In the genomic region with DNA sequence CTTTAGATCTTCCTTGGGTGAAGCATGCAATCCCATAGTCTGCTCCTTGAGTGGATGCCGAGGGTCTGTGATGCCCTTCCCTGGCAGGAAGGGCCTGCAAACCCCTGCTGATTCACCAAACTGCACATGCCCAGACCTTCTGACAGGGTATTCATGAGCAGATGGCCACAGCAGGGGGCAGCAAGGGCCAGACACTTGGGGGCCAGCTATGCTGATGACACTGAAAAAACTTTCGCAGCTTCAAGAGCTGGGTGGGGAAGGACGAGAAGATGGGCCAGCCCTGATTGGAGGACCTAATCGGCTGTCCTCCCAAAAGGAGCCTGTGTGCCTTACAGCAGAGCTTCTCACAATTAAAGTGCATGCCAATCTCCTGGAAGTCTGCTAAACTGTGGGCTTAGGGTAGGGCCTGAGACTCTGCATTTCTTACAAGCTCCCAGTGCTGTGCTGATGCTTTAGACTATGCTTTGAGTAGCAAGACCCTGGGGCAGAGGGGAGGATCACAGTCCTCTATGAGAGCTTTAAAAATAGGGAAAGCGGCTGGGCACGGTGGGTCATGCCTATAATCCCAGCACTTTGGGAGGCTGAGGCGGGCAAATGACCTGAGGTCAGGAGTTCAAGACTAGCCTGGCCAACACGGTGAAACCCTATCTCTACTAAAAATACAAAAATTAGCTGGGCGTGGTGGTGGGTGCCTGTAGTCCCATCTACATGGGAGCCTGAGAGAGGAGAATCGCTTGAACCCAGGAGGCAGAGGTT, we compare ENCODE assay signal across 20 cellular contexts. TPM values are rescaled to one million over a fixed set of nuclear protein-coding genes. Genes with fewer than 3 reads are reported as not detected.
DNase-seq lines count a peak whose midpoint lies in the region; ATAC-seq, FAIRE-seq and TF ChIP-seq lines count a peak whose summit lies in the region.
"Had no signal": no experiment of that assay in that cellular context is flagged by ENCODE, and none has a peak within 500 bp of the region (broad histone marks: within the 10 kb centered on the region; RNA-seq: fewer than 3 reads in every experiment).

No MANE protein-coding gene starts in this region.

- H3K36me3 Mint-ChIP-seq in activated T-cell treated with anti-CD3 and anti-CD28 coated beads, Interleukin-2, amount 50 U/mL, for 24 hours (ENCODE audit: low read depth) = no peaks in the 10 kb centered on the region
- H3K36me3 Mint-ChIP-seq: mesothelial cell of epicardium had no signal

- no peak for DNase-seq in activated T-cell treated with anti-CD3 and anti-CD28 coated beads, Interleukin-2, amount 50 U/mL, for 24 hours
- no peak for DNase-seq in activated T-cell treated with anti-CD3 and anti-CD28 coated beads, Interleukin-2, amount 50 U/mL, for 48 hours
- DNase-seq in NB4 (ENCODE audit: low read depth) = peak; percentile 15
- DNase-seq in choroid plexus epithelial cell (ENCODE audit: low read depth) = peak; percentile 9
- DNase-seq in urothelium cell line (ENCODE audit: low spot score) = no peak
- no peak for DNase-seq in activated effector memory CD4-positive, alpha-beta T cell treated with Interleukin-2 at 50 U/mL for 16 hours
- no peak for DNase-seq in omental fat pad (ENCODE audit: low spot score)
- DNase-seq in activated T-cell treated with anti-CD3 and anti-CD28 coated beads for 4 hours = no peak
- DNase-seq: activated CD8-positive, alpha-beta memory T cell treated with anti-CD3 and anti-CD28 coated beads for 24 hours; amniotic stem cell; CD4-positive, alpha-beta memory T cell; left cardiac atrium; NCI-H2029; NCI-H748 treated with DMSO at 0.1 percent for 48 hours; Peyer's patch; stimulated activated naive CD4-positive, alpha-beta T cell treated with Interleukin-2 at 50 U/mL for 16 hours; upper lobe of left lung had no signal

- peak; percentile 44 for FAIRE-seq in urothelium cell line (lab: Jason Lieb, UNC)

- TF ChIP-seq CTCF in NB4 (IDR thresholded peaks at IDR 0.05; ENCODE audit: low read depth, low read length) = no peak
- no peak for TF ChIP-seq CTCF in choroid plexus epithelial cell (conservative IDR thresholded peaks at IDR 0.05; ENCODE audit: low read depth, low read length)
- TF ChIP-seq CTCF in omental fat pad (IDR thresholded peaks at IDR 0.05) = no peak

- no peak overlapping the region for H3K4me3 Mint-ChIP-seq in activated T-cell treated with anti-CD3 and anti-CD28 coated beads, Interleukin-2, amount 50 U/mL, for 24 hours
- H3K4me3 Mint-ChIP-seq: CD4-positive, alpha-beta memory T cell; central memory CD8-positive, alpha-beta T cell; mesothelial cell of epicardium had no signal

- H3K4me3 ChIP-seq in NB4 (ENCODE audit: low read depth, low read length) (no peak overlapping the region), choroid plexus epithelial cell (ENCODE audit: low read depth, low read length) (no peak overlapping the region)
- H3K4me3 ChIP-seq: Peyer's patch, upper lobe of left lung had no signal

- TF ChIP-seq POLR2A in NB4 (IDR thresholded peaks at IDR 0.05; ENCODE audit: extremely low read depth, insufficient read length) = no peak

- no peaks in the 10 kb centered on the region for H3K9me3 Mint-ChIP-seq in activated T-cell treated with anti-CD3 and anti-CD28 coated beads, Interleukin-2, amount 50 U/mL, for 24 hours
- H3K9me3 Mint-ChIP-seq: activated T-helper 2 cell treated with anti-CD3 and anti-CD28 coated beads, Interferon-gamma antibody, Interleukin-2, Interleukin-4, amounts not matched to agents 10 μg/mL and 5 μg/mL and 100 μg/mL, durations not matched to agents 14 hours and 24 hours and 36 hours; CD4-positive, alpha-beta memory T cell; central memory CD8-positive, alpha-beta T cell; mesothelial cell of epicardium had no signal

- peak overlapping the region; percentile 23 for H3K27ac Mint-ChIP-seq in activated T-cell treated with anti-CD3 and anti-CD28 coated beads, Interleukin-2, amount 50 U/mL, for 24 hours
- H3K27ac Mint-ChIP-seq: activated T-helper 2 cell treated with anti-CD3 and anti-CD28 coated beads, Interferon-gamma antibody, Interleukin-2, Interleukin-4, amounts not matched to agents 10 μg/mL and 5 μg/mL and 100 μg/mL, durations not matched to agents 14 hours and 24 hours and 36 hours; mesothelial cell of epicardium had no signal

- ATAC-seq in omental fat pad (ENCODE audit: low FRiP score) = no peak

- peaks cover 7% of the 10 kb centered on the region for H3K4me1 Mint-ChIP-seq in activated T-cell treated with anti-CD3 and anti-CD28 coated beads, Interleukin-2, amount 50 U/mL, for 24 hours (ENCODE audit: low read depth)
- H3K4me1 Mint-ChIP-seq: mesothelial cell of epicardium had no signal

- H3K27me3 Mint-ChIP-seq in activated T-cell treated with anti-CD3 and anti-CD28 coated beads, Interleukin-2, amount 50 U/mL, for 24 hours = no peaks in the 10 kb centered on the region
- H3K27me3 Mint-ChIP-seq: CD4-positive, alpha-beta memory T cell; central memory CD8-positive, alpha-beta T cell had no signal

RNA-seq across cellular contexts. Expression of gene GDAP1L1, which starts 15.2 kb away (rescaled TPM):
- total RNA-seq in omental fat pad = not detected
- total RNA-seq: activated T-helper 2 cell treated with anti-CD3 and anti-CD28 coated beads, Interferon-gamma antibody, Interleukin-2, Interleukin-4, amounts not matched to agents 10 μg/mL and 5 μg/mL and 100 μg/mL, durations not matched to agents 14 hours and 24 hours and 36 hours; CD4-positive, alpha-beta memory T cell; upper lobe of left lung had no signal

RNA-seq across cellular contexts. Expression of gene OSER1, which starts 21.3 kb away (rescaled TPM):
- total RNA-seq in omental fat pad = 10 to 100 TPM; 42.8 to 65.0 (median 49.7) TPM

RNA-seq across cellular contexts. Expression of gene JPH2, which starts 44.9 kb away (rescaled TPM):
- 1 to 10 TPM; 2.6 to 7.9 (median 7.1) TPM for total RNA-seq in omental fat pad
- total RNA-seq: activated T-helper 2 cell treated with anti-CD3 and anti-CD28 coated beads, Interferon-gamma antibody, Interleukin-2, Interleukin-4, amounts not matched to agents 10 μg/mL and 5 μg/mL and 100 μg/mL, durations not matched to agents 14 hours and 24 hours and 36 hours; CD4-positive, alpha-beta memory T cell had no signal

Comparison
In these comparisons a context has a peak if more than half of its experiments do, and no peak if none do; other contexts are left out.
1. DNase-seq: peak in NB4 (single experiment) and choroid plexus epithelial cell (single experiment); none in activated T-cell treated with anti-CD3 and anti-CD28 coated beads, Interleukin-2, amount 50 U/mL, for 24 hours (single experiment), activated T-cell treated with anti-CD3 and anti-CD28 coated beads, Interleukin-2, amount 50 U/mL, for 48 hours (0 of 2), urothelium cell line (single experiment), activated effector memory CD4-positive, alpha-beta T cell treated with Interleukin-2 at 50 U/mL for 16 hours (single experiment), omental fat pad (single experiment) and activated T-cell treated with anti-CD3 and anti-CD28 coated beads for 4 hours (single experiment).